Comparison of ENCODE assay signal across 8 cellular contexts in the genomic region with DNA sequence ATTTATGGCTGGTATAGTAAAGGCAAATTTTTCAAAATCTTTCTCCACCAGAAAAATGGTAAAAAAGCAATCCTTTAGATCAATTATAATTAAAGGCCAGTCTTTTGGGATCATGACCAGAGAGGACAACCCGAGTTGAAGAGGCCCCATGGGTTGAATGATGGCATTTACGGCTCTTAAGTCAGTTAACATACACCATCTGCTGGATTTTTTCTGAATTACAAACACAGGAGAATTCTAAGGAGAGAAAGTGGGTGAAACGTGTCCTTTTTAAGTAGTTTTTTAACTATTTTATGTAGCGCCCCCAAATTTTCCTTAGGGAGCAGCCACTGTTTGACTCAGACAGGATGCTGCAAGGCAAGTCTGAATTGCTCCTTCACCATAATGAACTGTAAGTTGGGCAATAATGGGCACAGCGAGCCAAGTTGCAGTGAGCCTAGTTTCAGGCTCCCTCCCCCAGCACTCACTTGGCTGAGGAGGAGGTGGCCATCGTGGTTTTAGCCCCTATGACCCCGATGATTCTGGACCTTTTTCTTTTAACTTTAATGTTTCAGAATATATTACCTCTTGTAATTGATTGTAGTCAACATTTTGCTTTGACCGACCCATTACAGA. TPM values are rescaled to one million over a fixed set of nuclear protein-coding genes. Genes with fewer than 3 reads are reported as not detected.
DNase-seq lines count a peak whose midpoint lies in the region; ATAC-seq and TF ChIP-seq lines count a peak whose summit lies in the region.

No MANE protein-coding gene starts in this region.

- DNase-seq in natural killer cell (no peak), thoracic aorta (ENCODE audit: low spot score) (no peak), GM19240 (ENCODE audit: insufficient read length, low spot score) (no peak), T-helper 17 cell (no peak)
- no peak for DNase-seq in natural killer cell treated with Interleukin-12 subunit alpha and Interleukin-12 subunit beta and Interleukin-15 and Interleukin-18, amount 100 ng/mL, for 72 hours (ENCODE audit: low spot score)

- H3K4me3 Mint-ChIP-seq in natural killer cell (no peak overlapping the region), T-helper 17 cell (no peak overlapping the region)
- H3K4me3 Mint-ChIP-seq in natural killer cell treated with Interleukin-12 subunit alpha and Interleukin-12 subunit beta and Interleukin-15 and Interleukin-18, amount 100 ng/mL, for 72 hours = no peak overlapping the region

- H3K36me3 ChIP-seq in iPS-20b (ENCODE audit: insufficient read depth, low read depth, low read length) (no peaks in the 10 kb centered on the region), thoracic aorta (no peaks in the 10 kb centered on the region)

- no peaks in the 10 kb centered on the region for H3K9me3 Mint-ChIP-seq in natural killer cell
- no peaks in the 10 kb centered on the region for H3K9me3 Mint-ChIP-seq in natural killer cell treated with Interleukin-12 subunit alpha and Interleukin-12 subunit beta and Interleukin-15 and Interleukin-18, amount 100 ng/mL, for 72 hours

- H3K36me3 Mint-ChIP-seq in natural killer cell = no peaks in the 10 kb centered on the region
- H3K36me3 Mint-ChIP-seq in natural killer cell treated with Interleukin-12 subunit alpha and Interleukin-12 subunit beta and Interleukin-15 and Interleukin-18, amount 100 ng/mL, for 72 hours = no peaks in the 10 kb centered on the region
- no peaks in the 10 kb centered on the region for H3K36me3 Mint-ChIP-seq in T-helper 17 cell (ENCODE audit: low read depth)

- H3K27ac ChIP-seq in VCaP (no peak overlapping the region), iPS-20b (ENCODE audit: low read length) (no peak overlapping the region), thoracic aorta (no peak overlapping the region)

- H3K27ac Mint-ChIP-seq in natural killer cell (peak overlapping the region; percentile 50 to 95), T-helper 17 cell (no peak overlapping the region)
- H3K27ac Mint-ChIP-seq in natural killer cell treated with Interleukin-12 subunit alpha and Interleukin-12 subunit beta and Interleukin-15 and Interleukin-18, amount 100 ng/mL, for 72 hours = no peak overlapping the region

- H3K9me3 ChIP-seq in iPS-20b (ENCODE audit: insufficient read depth, low read depth, low read length) (no peaks in the 10 kb centered on the region), thoracic aorta (no peaks in the 10 kb centered on the region), T-helper 17 cell (ENCODE audit: control insufficient read depth, low read length, poor library complexity, severe bottlenecking) (no peaks in the 10 kb centered on the region)

- ATAC-seq in natural killer cell = peak in 2 of 3 donors; percentile 40 to 49
- ATAC-seq in natural killer cell treated with Interleukin-12 subunit alpha and Interleukin-12 subunit beta and Interleukin-15 and Interleukin-18, amount 100 ng/mL, for 72 hours = no peak
- no peak for ATAC-seq in thoracic aorta (ENCODE audit: insufficient number of reproducible peaks, low FRiP score, low read depth)
- no peak for ATAC-seq in T-helper 17 cell
- ATAC-seq in HG03460 (IDR thresholded peaks at IDR 0.05; ENCODE audit: unreplicated experiment) = no peak

- intact Hi-C loops in natural killer cell (cut with micrococcal nuclease) = loop anchor here (5.0 to 10.0 kb wide), 5 partner anchors 39 to 501 kb away; partner anchors contain the start of gene ZNF600

- H3K4me1 ChIP-seq in iPS-20b (ENCODE audit: insufficient read depth, low read length) (no peaks in the 10 kb centered on the region), thoracic aorta (ENCODE audit: control insufficient read depth in 1 of 2, low read depth in 2 of 2) (peaks cover 0 to 6% of the 10 kb centered on the region in 2 donors)

- H3K4me1 Mint-ChIP-seq in natural killer cell (peaks cover 20 to 34% of the 10 kb centered on the region in 2 donors), T-helper 17 cell (no peaks in the 10 kb centered on the region)
- peaks cover 14 to 23% of the 10 kb centered on the region in 2 donors for H3K4me1 Mint-ChIP-seq in natural killer cell treated with Interleukin-12 subunit alpha and Interleukin-12 subunit beta and Interleukin-15 and Interleukin-18, amount 100 ng/mL, for 72 hours (ENCODE audit: low read depth in 2 of 2)

- no peak overlapping the region; the same call in 1 of the 2 replicates for H3K9ac ChIP-seq in iPS-20b (ENCODE audit: low read depth, low read length)

- H3K27me3 ChIP-seq in iPS-20b (ENCODE audit: insufficient read depth, low read length) (no peaks in the 10 kb centered on the region; the same call in 1 of the 2 replicates), thoracic aorta (replicated peaks; ENCODE audit: insufficient read depth) (no peaks in the 10 kb centered on the region)

- H3K4me3 ChIP-seq in iPS-20b (ENCODE audit: low read length) (peak overlapping the region; percentile 67; the same call in 1 of the 2 replicates), thoracic aorta (no peak overlapping the region)

- no peaks in the 10 kb centered on the region for H3K27me3 Mint-ChIP-seq in natural killer cell (ENCODE audit: low read depth in 2 of 2)
- H3K27me3 Mint-ChIP-seq in natural killer cell treated with Interleukin-12 subunit alpha and Interleukin-12 subunit beta and Interleukin-15 and Interleukin-18, amount 100 ng/mL, for 72 hours = no peaks in the 10 kb centered on the region
- no peaks in the 10 kb centered on the region for H3K27me3 Mint-ChIP-seq in T-helper 17 cell

- TF ChIP-seq CTCF in natural killer cell (IDR thresholded peaks at IDR 0.05) (peak; percentile 24), VCaP (conservative IDR thresholded peaks at IDR 0.05) (peak; percentile 79), thoracic aorta (IDR thresholded peaks at IDR 0.05) (peak; percentile 52)

RNA-seq across cellular contexts. Expression of gene ZNF611, which starts 13.6 kb away (rescaled TPM):
- 10 to 100 TPM; 41.2 to 58.0 (median 44.2) TPM for total RNA-seq in natural killer cell
- 10 to 100 TPM; 39.1 to 50.7 TPM for total RNA-seq in natural killer cell treated with Interleukin-12 subunit alpha and Interleukin-12 subunit beta and Interleukin-15 and Interleukin-18, amount 100 ng/mL, for 72 hours
- total RNA-seq in thoracic aorta = 10 to 100 TPM; 26.3 to 30.0 TPM
- 10 to 100 TPM; 21.1 to 25.8 TPM for total RNA-seq in T-helper 17 cell

RNA-seq across cellular contexts. Expression of gene ZNF600, which starts 38.1 kb away (rescaled TPM):
- total RNA-seq in natural killer cell (100 to 1,000 TPM in 1 of 3 donors, 10 to 100 TPM in 2; 28.8 to 157 (median 73.1) TPM), thoracic aorta (10 to 100 TPM; 10.4 to 15.2 TPM), T-helper 17 cell (10 to 100 TPM in 1 of 2 donors, 1 to 10 TPM in 1; 5.7 to 17.9 TPM)
- 10 to 100 TPM; 11.5 to 35.2 TPM for total RNA-seq in natural killer cell treated with Interleukin-12 subunit alpha and Interleukin-12 subunit beta and Interleukin-15 and Interleukin-18, amount 100 ng/mL, for 72 hours

Comparison
In these comparisons a context has a peak if more than half of its experiments do, and no peak if none do; other contexts are left out.
1. ATAC-seq: peak in natural killer cell (2 of 3); none in natural killer cell treated with Interleukin-12 subunit alpha and Interleukin-12 subunit beta and Interleukin-15 and Interleukin-18, amount 100 ng/mL, for 72 hours (0 of 2), thoracic aorta (single experiment), T-helper 17 cell (single experiment) and HG03460 (single experiment).
2. H3K27ac Mint-ChIP-seq: peak in natural killer cell (2 of 2); none in natural killer cell treated with Interleukin-12 subunit alpha and Interleukin-12 subunit beta and Interleukin-15 and Interleukin-18, amount 100 ng/mL, for 72 hours (0 of 2) and T-helper 17 cell (single experiment).
3. CTCF ChIP-seq: peak in every context shown above with its lines; median percentile 79 in VCaP; 52 in thoracic aorta; 24 in natural killer cell.